Comparison of ENCODE assay signal across 13 cellular contexts in the genomic region with DNA sequence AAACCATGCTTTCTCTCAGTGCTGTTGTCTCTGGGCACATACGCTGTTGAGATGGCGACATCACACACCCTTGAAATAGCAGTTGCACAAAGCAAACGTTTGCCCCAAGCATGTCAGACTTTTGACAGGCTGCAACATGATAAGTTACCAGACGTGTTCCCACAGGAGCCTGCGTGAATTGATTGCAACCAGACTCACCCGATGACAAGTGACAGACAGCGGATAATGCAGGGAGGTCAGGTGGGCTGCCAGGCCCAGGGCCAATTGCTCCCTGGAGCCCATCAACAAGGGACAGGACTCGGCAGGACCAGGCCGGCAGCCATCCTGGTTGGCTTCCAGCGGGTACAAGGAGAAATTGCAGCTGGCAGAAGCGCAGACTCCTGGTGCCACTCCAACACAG.
A peak's percentile ranks its signal among the peaks of the same experiment; 100 is the strongest.
DNase-seq lines count a peak whose midpoint lies in the region; ATAC-seq and TF ChIP-seq lines count a peak whose summit lies in the region.
"Had no signal": no experiment of that assay in that cellular context is flagged by ENCODE, and none has a peak within 500 bp of the region (broad histone marks: within the 10 kb centered on the region; RNA-seq: fewer than 3 reads in every experiment).

No MANE protein-coding gene starts in this region.

- H3K27me3 Mint-ChIP-seq in Caco-2 (ENCODE audit: insufficient read depth, unreplicated experiment) = no peaks in the 10 kb centered on the region

- peak; percentile 90 for ATAC-seq in esophagus mucosa
- no peak for ATAC-seq in mucosa of descending colon
- no peak for ATAC-seq in HG02852 (IDR thresholded peaks at IDR 0.05; ENCODE audit: unreplicated experiment)

- POLR2A ChIA-PET in Caco-2 (lab: Charles Lee) = no interaction called here

- H3K4me3 Mint-ChIP-seq in Caco-2 (ENCODE audit: unreplicated experiment) = no peak overlapping the region

- intact Hi-C loops in Caco-2 (cut with micrococcal nuclease; ENCODE audit: unreplicated experiment) = no loop called here
- intact Hi-C loops in mucosa of descending colon (cut with DNase I, micrococcal nuclease) = no loop called here

- H3K9me3 ChIP-seq in Caco-2 (peaks cover 9% of the 10 kb centered on the region; the same call in 1 of the 2 replicates), mucosa of descending colon (no peaks in the 10 kb centered on the region)

- H3K9me3 Mint-ChIP-seq in Caco-2 (ENCODE audit: unreplicated experiment) = peaks cover 16% of the 10 kb centered on the region

- DNase-seq in Caco-2 (peak; percentile 29 to 40), NCI-H2029 (lab: John Stamatoyannopoulos, UW) (peak; percentile 27), mucosa of descending colon (peak; percentile 28 to 53 (median 52)), GM10266 (ENCODE audit: extremely low spot score) (no peak), glomerular visceral epithelial cell (ENCODE audit: extremely low spot score) (no peak), GM20000 (ENCODE audit: low spot score) (no peak)
- DNase-seq: activated naive CD4-positive, alpha-beta T cell treated with Interleukin-2 at 50 U/mL for 16 hours; stimulated activated CD8-positive, alpha-beta memory T cell treated with anti-CD3 and anti-CD28 coated beads, Interleukin-4, amount 100 ng/mL, for 48 hours had no signal

- H3K36me3 Mint-ChIP-seq in Caco-2 (ENCODE audit: insufficient read depth, unreplicated experiment) = no peaks in the 10 kb centered on the region

- BruUV-seq in Caco-2 (replicated peaks; lab: Mats Ljungman, UMichigan) = no TSS peak

- CTCF ChIA-PET in Caco-2 (lab: Charles Lee) = no interaction called here

- TF ChIP-seq CTCF in Caco-2 (IDR thresholded peaks at IDR 0.05; ENCODE audit: insufficient read depth in 1 of 2, low read depth in 1 of 2, low read length in 1 of 2, severe bottlenecking in 1 of 2, unreplicated experiment in 1 of 2) (no peak), mucosa of descending colon (IDR thresholded peaks at IDR 0.05) (no peak), GM10266 (IDR thresholded peaks at IDR 0.05; ENCODE audit: control insufficient read depth, insufficient read depth, low read depth, missing control alignments) (no peak), GM20000 (IDR thresholded peaks at IDR 0.05; ENCODE audit: extremely low read depth, missing control alignments) (no peak)

- H3K4me3 ChIP-seq in Caco-2 (ENCODE audit: low read depth, low read length) (no peak overlapping the region), mucosa of descending colon (no peak overlapping the region)
- H3K4me3 ChIP-seq: SJSA1, tibial nerve had no signal

- no peaks in the 10 kb centered on the region for H3K27me3 ChIP-seq in Caco-2 (replicated peaks; ENCODE audit: control insufficient read depth, insufficient read depth, low read length)
- H3K27me3 ChIP-seq: SJSA1, tibial nerve had no signal

- H3K4me1 ChIP-seq in Caco-2 (peaks cover 12% of the 10 kb centered on the region; the same call in 1 of the 2 replicates), mucosa of descending colon (ENCODE audit: low read depth) (peaks cover 31% of the 10 kb centered on the region)
- H3K4me1 ChIP-seq: parathyroid adenoma, tibial nerve had no signal

- no peak overlapping the region for H3K27ac Mint-ChIP-seq in Caco-2 (ENCODE audit: unreplicated experiment)

- no peaks in the 10 kb centered on the region for H3K4me1 Mint-ChIP-seq in Caco-2 (ENCODE audit: low read depth, unreplicated experiment)

- no peaks in the 10 kb centered on the region for H3K36me3 ChIP-seq in Caco-2 (ENCODE audit: control insufficient read depth, insufficient read depth, low read length)
- H3K36me3 ChIP-seq in mucosa of descending colon (ENCODE audit: low read depth) = no peaks in the 10 kb centered on the region
- H3K36me3 ChIP-seq: SJSA1, tibial nerve had no signal

Comparison
In these comparisons a context has a peak if more than half of its experiments do, and no peak if none do; other contexts are left out.
1. DNase-seq: peak in Caco-2 (2 of 2), NCI-H2029 (single experiment) and mucosa of descending colon (3 of 3); none in GM10266 (single experiment), glomerular visceral epithelial cell (single experiment) and GM20000 (single experiment).